Comparison of ENCODE assay signal across 23 cellular contexts in genomic region chr1:170836146-170836545, GRCh38.
DNase-seq lines count a peak whose midpoint lies in the region; ATAC-seq and TF ChIP-seq lines count a peak whose summit lies in the region.
"Had no signal": no experiment of that assay in that cellular context is flagged by ENCODE, and none has a peak within 500 bp of the region (broad histone marks: within the 10 kb centered on the region; RNA-seq: fewer than 3 reads in every experiment).

No MANE protein-coding gene starts in this region.

- no peak overlapping the region for H3K4me3 ChIP-seq in astrocyte of the spinal cord (ENCODE audit: low read depth, low read length)
- H3K4me3 ChIP-seq: cardiac muscle cell, GM12878, K562, mucosa of descending colon had no signal

- in situ Hi-C loops in ACHN (cut with HindIII; ENCODE audit: low pct_ligation_motif_present, low pct_unique_long_range_greater_than_20kb, low sequenced_read_pairs): no loop called here
- in situ Hi-C loops in astrocyte of the spinal cord (cut with HindIII; ENCODE audit: low sequenced_read_pairs): no loop called here

- H3K9me3 Mint-ChIP-seq in endothelial cell (ENCODE audit: unreplicated experiment): no peaks in the 10 kb centered on the region

- TF ChIP-seq CTCF in astrocyte of the spinal cord (IDR thresholded peaks at IDR 0.05; ENCODE audit: low read depth, low read length) (no peak), endothelial cell (IDR thresholded peaks at IDR 0.05; ENCODE audit: unreplicated experiment) (no peak)

- H3K36me3 Mint-ChIP-seq in endothelial cell (ENCODE audit: low read depth, unreplicated experiment): no peaks in the 10 kb centered on the region

- H3K27me3 Mint-ChIP-seq in endothelial cell (ENCODE audit: unreplicated experiment): no peaks in the 10 kb centered on the region

- DNase-seq in ACHN (peak; percentile 8), HCEC 1CT (peak; percentile 56), astrocyte of the spinal cord (ENCODE audit: low read depth, low spot score) (peak; percentile 29), iris pigment epithelial cell (ENCODE audit: low read depth) (peak; percentile 43), HPDE6-E6E7 (ENCODE audit: extremely low spot score) (no peak), NOMO-1 treated with dmso at 0.1 percent for 144 hours (lab: John Stamatoyannopoulos, UW; ENCODE audit: unreplicated experiment) (no peak), endothelial cell (ENCODE audit: low spot score) (no peak)
- DNase-seq: activated CD4-positive, CD25-positive, alpha-beta regulatory T cell treated with anti-CD3 and anti-CD28 coated beads, Interleukin-2, amount 50 U/mL, for 72 hours; activated T-cell treated with anti-CD3 and anti-CD28 coated beads, Interleukin-2, amount 50 U/mL, for 72 hours; erythroblast; head of caudate nucleus; left ventricle myocardium superior; mucosa of descending colon; NCI-H2029; NCI-H510A; substantia nigra; T1000 had no signal

- no peak overlapping the region for H3K4me3 Mint-ChIP-seq in endothelial cell (ENCODE audit: unreplicated experiment)
- H3K4me3 Mint-ChIP-seq: activated T-cell treated with anti-CD3 and anti-CD28 coated beads, Interleukin-2, amount 50 U/mL, for 72 hours had no signal

- no peaks in the 10 kb centered on the region for H3K4me1 Mint-ChIP-seq in endothelial cell (ENCODE audit: unreplicated experiment)

- no peak overlapping the region for H3K27ac Mint-ChIP-seq in endothelial cell (ENCODE audit: unreplicated experiment)
- H3K27ac Mint-ChIP-seq: activated naive CD4-positive, alpha-beta T cell treated with anti-CD3 and anti-CD28 coated beads, Interleukin-2, amount 50 U/mL, for 72 hours; activated T-cell treated with anti-CD3 and anti-CD28 coated beads, Interleukin-2, amount 50 U/mL, for 72 hours had no signal

- no peak for ATAC-seq in GM19324 (IDR thresholded peaks at IDR 0.05; ENCODE audit: low FRiP score, unreplicated experiment)
- ATAC-seq: activated naive CD4-positive, alpha-beta T cell treated with anti-CD3 and anti-CD28 coated beads, Interleukin-2, amount 50 U/mL, for 72 hours; activated T-cell treated with anti-CD3 and anti-CD28 coated beads, Interleukin-2, amount 50 U/mL, for 72 hours; GM12878; HCT116; K562; left ventricle myocardium superior; mucosa of descending colon had no signal

Comparison
In these comparisons a context has a peak if more than half of its experiments do, and no peak if none do; other contexts are left out.
1. DNase-seq: peak in ACHN (single experiment), HCEC 1CT (single experiment), astrocyte of the spinal cord (single experiment) and iris pigment epithelial cell (single experiment); none in HPDE6-E6E7 (single experiment), NOMO-1 treated with dmso at 0.1 percent for 144 hours (single experiment) and endothelial cell (single experiment).